ENCODE assay signal across 1 cellular context in genomic region chr20:43920797-43921196, GRCh38.
TF ChIP-seq lines count a peak whose summit lies in the region.

No MANE protein-coding gene starts in this region.

TF ChIP-seq in IMR-90, 13 proteins besides CTCF, POLR2A, EP300 and RAD21:
- TF ChIP-seq MXI1 (IDR thresholded peaks at IDR 0.05; ENCODE audit: borderline replicate concordance, low read depth, low read length) (no peak), MAFK (IDR thresholded peaks at IDR 0.05; ENCODE audit: low read depth, low read length) (no peak), FOS (IDR thresholded peaks at IDR 0.05; ENCODE audit: low read depth, low read length) (no peak), CEBPB (IDR thresholded peaks at IDR 0.05; ENCODE audit: low read depth, low read length) (no peak), SMC3 (IDR thresholded peaks at IDR 0.05; ENCODE audit: low read depth, low read length) (no peak), RCOR1 (IDR thresholded peaks at IDR 0.05; ENCODE audit: insufficient replicate concordance, low read length) (no peak), ELK1 (IDR thresholded peaks at IDR 0.05; ENCODE audit: borderline replicate concordance, low read depth, low read length) (no peak), BHLHE40 (IDR thresholded peaks at IDR 0.05; ENCODE audit: low read depth, low read length) (no peak), RFX5 (IDR thresholded peaks at IDR 0.05; ENCODE audit: low read depth, low read length) (no peak), USF2 (IDR thresholded peaks at IDR 0.05; ENCODE audit: low read depth, low read length) (no peak), NFE2L2 (IDR thresholded peaks at IDR 0.05; ENCODE audit: low read depth, low read length) (no peak), CHD1 (IDR thresholded peaks at IDR 0.05; ENCODE audit: low read depth, low read length) (no peak), MAZ (IDR thresholded peaks at IDR 0.05; ENCODE audit: borderline replicate concordance, low read depth, low read length) (no peak)
